Comparison of ENCODE assay signal across 8 cellular contexts in genomic region chr11:6321961-6322362, GRCh38. TPM values are rescaled to one million over a fixed set of nuclear protein-coding genes. Genes with fewer than 3 reads are reported as not detected.
DNase-seq lines count a peak whose midpoint lies in the region; ATAC-seq and TF ChIP-seq lines count a peak whose summit lies in the region.

No MANE protein-coding gene starts in this region.

- DNase-seq in AG08396 (ENCODE audit: low spot score) (peak; percentile 32), LHCN-M2 (ENCODE audit: low read depth) (peak; percentile 80), astrocyte of the spinal cord (ENCODE audit: low read depth, low spot score) (peak; percentile 65), NCI-H1417 treated with DMSO at 0.1 percent for 48 hours (lab: John Stamatoyannopoulos, UW) (no peak)

- peaks cover 4% of the 10 kb centered on the region for H3K36me3 ChIP-seq in muscle layer of colon (ENCODE audit: insufficient read depth, low read length)

- peaks cover 40% of the 10 kb centered on the region for H3K4me1 ChIP-seq in muscle layer of colon (ENCODE audit: insufficient read depth, low read length)

- in situ Hi-C loops in astrocyte of the spinal cord (cut with HindIII; ENCODE audit: low sequenced_read_pairs) = no loop called here

- no peak for TF ChIP-seq POLR2A in GM18505 (IDR thresholded peaks at IDR 0.05; ENCODE audit: borderline replicate concordance, extremely low read depth, insufficient read depth, insufficient read length)

- TF ChIP-seq CTCF in astrocyte of the spinal cord (IDR thresholded peaks at IDR 0.05; ENCODE audit: low read depth, low read length) = no peak

- peak overlapping the region; percentile 12 for H3K9ac ChIP-seq in muscle layer of colon (ENCODE audit: low read length)

- H3K27ac ChIP-seq in muscle layer of colon (ENCODE audit: low read depth, low read length) = peak overlapping the region; percentile 97

- H3K27me3 ChIP-seq in muscle layer of colon (ENCODE audit: control insufficient read depth in 1 of 2, insufficient read depth in 2 of 2, low read length in 2 of 2) = no peaks in the 10 kb centered on the region

- ATAC-seq in HG02571 (IDR thresholded peaks at IDR 0.05; ENCODE audit: unreplicated experiment) (no peak), GM18505 (IDR thresholded peaks at IDR 0.05; ENCODE audit: unreplicated experiment) (no peak), GM21529 (IDR thresholded peaks at IDR 0.05; ENCODE audit: unreplicated experiment) (no peak)

- H3K9me3 ChIP-seq in muscle layer of colon (ENCODE audit: low read length) = no peaks in the 10 kb centered on the region

- H3K4me3 ChIP-seq in astrocyte of the spinal cord (ENCODE audit: low read depth, low read length) (no peak overlapping the region), muscle layer of colon (ENCODE audit: low read depth in 1 of 2, low read length in 2 of 2) (no peak overlapping the region)

RNA-seq across cellular contexts. Expression of gene CAVIN3, which starts 1.7 kb away (rescaled TPM):
- total RNA-seq in LHCN-M2 (2014; rRNA removed) = 376 and 433 TPM in 2 replicates
- 156 TPM for polyA plus RNA-seq in LHCN-M2 (2012)
